In genomic region chr4:107034982-107035710, GRCh38 we compare ENCODE assay signal across 8 cellular contexts. TPM values are rescaled to one million over a fixed set of nuclear protein-coding genes. Genes with fewer than 3 reads are reported as not detected.
DNase-seq lines count a peak whose midpoint lies in the region; ATAC-seq, FAIRE-seq and TF ChIP-seq lines count a peak whose summit lies in the region.

No MANE protein-coding gene starts in this region.

- peaks cover 26% of the 10 kb centered on the region for H3K4me1 Mint-ChIP-seq in activated T-cell treated with anti-CD3 and anti-CD28 coated beads, Interleukin-2, amount 50 U/mL, for 24 hours (ENCODE audit: low read depth)

- intact Hi-C loops in breast epithelium (cut with DNase I; ENCODE audit: low total_unique reads), result no loop called here
- intact Hi-C loops in left lung (cut with DNase I), result no loop called here
- intact Hi-C loops in tibial artery (cut with DNase I; ENCODE audit: low total_unique reads), result no loop called here

- H3K4me3 ChIP-seq in breast epithelium, result peak overlapping the region; percentile 47 to 65 (median 49)
- H3K4me3 ChIP-seq in left lung, result peak overlapping the region in 1 of 2 donors; percentile 33
- peak overlapping the region; percentile 39 to 51 for H3K4me3 ChIP-seq in tibial artery

- H3K27me3 ChIP-seq in breast epithelium (peaks cover 0 to 46% of the 10 kb centered on the region in 2 donors), left lung (peaks cover 76 to 81% of the 10 kb centered on the region in 2 donors), tibial artery (peaks cover 0 to 29% of the 10 kb centered on the region in 2 donors)

- peaks cover 2% of the 10 kb centered on the region for H3K36me3 Mint-ChIP-seq in activated T-cell treated with anti-CD3 and anti-CD28 coated beads, Interleukin-2, amount 50 U/mL, for 24 hours (ENCODE audit: low read depth)

- peaks cover 2 to 15% of the 10 kb centered on the region in 2 donors for H3K4me1 ChIP-seq in breast epithelium
- H3K4me1 ChIP-seq in left lung, result peaks cover 12 to 30% of the 10 kb centered on the region in 2 donors
- H3K4me1 ChIP-seq in tibial artery, result peaks cover 0 to 39% (median 36%) of the 10 kb centered on the region in 4 donors

- H3K9me3 ChIP-seq in breast epithelium, result no peaks in the 10 kb centered on the region
- H3K9me3 ChIP-seq in left lung, result no peaks in the 10 kb centered on the region
- H3K9me3 ChIP-seq in tibial artery, result no peaks in the 10 kb centered on the region

- H3K27ac ChIP-seq in breast epithelium (no peak overlapping the region), left lung (no peak overlapping the region), tibial artery (no peak overlapping the region)

- ATAC-seq in left lung, result peak; percentile 63

- peaks cover 65% of the 10 kb centered on the region for H3K27me3 Mint-ChIP-seq in activated T-cell treated with anti-CD3 and anti-CD28 coated beads, Interleukin-2, amount 50 U/mL, for 24 hours

- no peak overlapping the region for H3K27ac Mint-ChIP-seq in activated T-cell treated with anti-CD3 and anti-CD28 coated beads, Interleukin-2, amount 50 U/mL, for 24 hours

- no peak for TF ChIP-seq POLR2A in breast epithelium (IDR thresholded peaks at IDR 0.05)

- H3K36me3 ChIP-seq in breast epithelium, result no peaks in the 10 kb centered on the region
- no peaks in the 10 kb centered on the region for H3K36me3 ChIP-seq in left lung
- no peaks in the 10 kb centered on the region for H3K36me3 ChIP-seq in tibial artery

- no peaks in the 10 kb centered on the region for H3K9me3 Mint-ChIP-seq in activated T-cell treated with anti-CD3 and anti-CD28 coated beads, Interleukin-2, amount 50 U/mL, for 24 hours

- peak overlapping the region; percentile 70 for H3K4me3 Mint-ChIP-seq in activated T-cell treated with anti-CD3 and anti-CD28 coated beads, Interleukin-2, amount 50 U/mL, for 24 hours

- no peak for FAIRE-seq in RCC 7860 (lab: Jason Lieb, UNC)

- TF ChIP-seq CTCF in breast epithelium (IDR thresholded peaks at IDR 0.05) (no peak), left lung (IDR thresholded peaks at IDR 0.05) (no peak), tibial artery (IDR thresholded peaks at IDR 0.05) (no peak)

- peak; percentile 31 for DNase-seq in activated T-cell treated with anti-CD3 and anti-CD28 coated beads, Interleukin-2, amount 50 U/mL, for 24 hours
- DNase-seq in activated T-cell treated with anti-CD3 and anti-CD28 coated beads, Interleukin-2, amount 50 U/mL, for 1 hour, result no peak
- DNase-seq in breast epithelium (ENCODE audit: low spot score in 2 of 2), result no peak
- peak in 1 of 2 donors; percentile 70 for DNase-seq in left lung
- DNase-seq in tibial artery, result peak in 1 of 2 donors; percentile 21
- no peak for DNase-seq in RCC 7860 (ENCODE audit: low spot score)
- DNase-seq in cortex of kidney (lab: John Stamatoyannopoulos, UW), result no peak
- DNase-seq in NCI-H187 treated with DMSO at 0.1 percent for 48 hours (lab: John Stamatoyannopoulos, UW), result no peak

RNA-seq across cellular contexts. Expression of gene DKK2, which starts 1.0 kb away (rescaled TPM):
- total RNA-seq in breast epithelium, result 1 to 10 TPM; 1.6 to 5.8 (median 1.6) TPM
- total RNA-seq in left lung, result 10 to 100 TPM; 17.5 to 20.2 TPM
